In the genomic region with DNA sequence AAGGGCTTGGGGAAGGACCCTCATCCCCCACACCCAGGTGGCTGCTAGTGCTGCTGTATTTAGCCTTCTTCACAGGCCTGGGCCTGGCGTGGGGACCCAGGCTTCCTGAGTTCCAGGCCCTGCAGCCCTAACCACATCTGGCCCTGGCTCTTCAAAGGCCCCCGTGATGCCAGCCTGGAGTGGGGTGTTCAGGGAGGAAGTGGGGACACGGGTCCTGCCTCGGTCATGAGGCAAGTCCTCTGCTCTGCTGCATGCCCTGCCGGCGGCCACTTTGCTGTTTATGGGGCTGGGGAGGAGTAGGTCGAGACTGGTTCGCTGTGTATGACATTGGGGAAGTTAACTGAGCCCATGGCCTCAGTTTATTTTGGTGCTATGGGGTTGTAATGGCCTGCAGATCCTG, we compare ENCODE assay signal across 22 cellular contexts.
"Had no signal": no experiment of that assay in that cellular context is flagged by ENCODE, and none has a peak within 500 bp of the region (broad histone marks: within the 10 kb centered on the region; RNA-seq: fewer than 3 reads in every experiment).

No MANE protein-coding gene starts in this region.

- H3K27ac ChIP-seq: ovary, right atrium auricular region, sigmoid colon, testis, transverse colon, uterus had no signal

- H3K9me3 Mint-ChIP-seq: dendritic cell treated with granulocyte-macrophage colony-stimulating factor and Interleukin-4, amounts not matched to agents 40 ng/mL and 50 ng/mL, for 4 days; effector memory CD8-positive, alpha-beta T cell; memory B cell; naive B cell; nephron; stimulated activated naive B cell treated with anti-CD40 and anti-IgM and Interleukin-4, amounts not matched to agents 10 μg/mL and 1 μg/mL and 100 μg/mL, for 72 hours; stimulated activated naive CD8-positive, alpha-beta T cell treated with anti-CD3 and anti-CD28 coated beads, Interleukin-15, amount 100 ng/mL, for 72 hours had no signal

- H3K4me1 ChIP-seq: uterus had no signal

- H3K36me3 ChIP-seq: heart left ventricle, ovary, right atrium auricular region, sigmoid colon, transverse colon, uterus had no signal

- H3K27me3 ChIP-seq: heart left ventricle, ovary, right atrium auricular region, sigmoid colon, testis, transverse colon, uterus had no signal

- H3K27ac Mint-ChIP-seq: dendritic cell treated with granulocyte-macrophage colony-stimulating factor and Interleukin-4, amounts not matched to agents 40 ng/mL and 50 ng/mL, for 4 days; effector memory CD8-positive, alpha-beta T cell; memory B cell; nephron; stimulated activated naive B cell treated with anti-CD40 and anti-IgM and Interleukin-4, amounts not matched to agents 10 μg/mL and 1 μg/mL and 100 μg/mL, for 72 hours; stimulated activated naive CD8-positive, alpha-beta T cell treated with anti-CD3 and anti-CD28 coated beads, Interleukin-15, amount 100 ng/mL, for 72 hours had no signal

- H3K4me1 Mint-ChIP-seq: memory B cell; naive B cell; stimulated activated naive B cell treated with anti-CD40 and anti-IgM and Interleukin-4, amounts not matched to agents 10 μg/mL and 1 μg/mL and 100 μg/mL, for 72 hours; stimulated activated naive CD8-positive, alpha-beta T cell treated with anti-CD3 and anti-CD28 coated beads, Interleukin-15, amount 100 ng/mL, for 72 hours had no signal

- H3K4me3 ChIP-seq: heart left ventricle, ovary, right atrium auricular region, sigmoid colon, skin epidermis, testis, transverse colon, uterus had no signal

- H3K4me3 Mint-ChIP-seq: dendritic cell treated with granulocyte-macrophage colony-stimulating factor and Interleukin-4, amounts not matched to agents 40 ng/mL and 50 ng/mL, for 4 days; effector memory CD8-positive, alpha-beta T cell; memory B cell; naive B cell; nephron; stimulated activated naive B cell treated with anti-CD40 and anti-IgM and Interleukin-4, amounts not matched to agents 10 μg/mL and 1 μg/mL and 100 μg/mL, for 72 hours; stimulated activated naive CD8-positive, alpha-beta T cell treated with anti-CD3 and anti-CD28 coated beads, Interleukin-15, amount 100 ng/mL, for 72 hours had no signal

- H3K27me3 Mint-ChIP-seq: dendritic cell treated with granulocyte-macrophage colony-stimulating factor and Interleukin-4, amounts not matched to agents 40 ng/mL and 50 ng/mL, for 4 days; naive B cell; stimulated activated naive CD8-positive, alpha-beta T cell treated with anti-CD3 and anti-CD28 coated beads, Interleukin-15, amount 100 ng/mL, for 72 hours had no signal

- ATAC-seq: effector memory CD8-positive, alpha-beta T cell; heart left ventricle; stimulated activated naive B cell treated with anti-CD40 and anti-IgM and Interleukin-4, amounts not matched to agents 10 μg/mL and 1 μg/mL and 100 μg/mL, for 72 hours; stimulated activated naive CD8-positive, alpha-beta T cell treated with anti-CD3 and anti-CD28 coated beads, Interleukin-15, amount 100 ng/mL, for 72 hours had no signal

- DNase-seq: cerebellar nuclear complex; effector memory CD8-positive, alpha-beta T cell; erythroblast; foreskin melanocyte; hippocampal formation; naive B cell; nucleus accumbens; ovary; sigmoid colon; stimulated activated CD4-positive, alpha-beta T cell treated with anti-CD3 and anti-CD28 coated beads, Interleukin-2, amount 100 ng/mL, for 24 hours; stimulated activated CD4-positive, alpha-beta T cell treated with anti-CD3 and anti-CD28 coated beads, Interleukin-4, amount 100 ng/mL, for 4 hours; stimulated activated naive B cell treated with anti-CD40 and anti-IgM and Interleukin-4, amounts not matched to agents 10 μg/mL and 1 μg/mL and 100 μg/mL, for 72 hours; stimulated activated naive CD8-positive, alpha-beta T cell treated with anti-CD3 and anti-CD28 coated beads, Interleukin-15, amount 100 ng/mL, for 72 hours; testis; transverse colon; uterus had no signal

- H3K9me3 ChIP-seq: heart left ventricle, ovary, right atrium auricular region, sigmoid colon, testis, transverse colon, uterus had no signal

- H3K36me3 Mint-ChIP-seq: memory B cell; naive B cell; stimulated activated naive B cell treated with anti-CD40 and anti-IgM and Interleukin-4, amounts not matched to agents 10 μg/mL and 1 μg/mL and 100 μg/mL, for 72 hours had no signal
